1 cellular context compared by ENCODE assay signal in genomic region chr4:109052699-109053656, GRCh38.
TF ChIP-seq lines count a peak whose summit lies in the region.

No MANE protein-coding gene starts in this region.

TF ChIP-seq in WTC11, 78 proteins besides CTCF, POLR2A, EP300 and RAD21 (continued from another document):
- no peak for TF ChIP-seq PRDM15 (CRISPR knock-in tag; IDR thresholded peaks at IDR 0.05)
- no peak for TF ChIP-seq ESRRA (CRISPR knock-in tag; IDR thresholded peaks at IDR 0.05; ENCODE audit: borderline replicate concordance)
- no peak for TF ChIP-seq ATF2 (CRISPR knock-in tag; IDR thresholded peaks at IDR 0.05; ENCODE audit: borderline replicate concordance, low read depth)
- no peak for TF ChIP-seq ZNF263 (CRISPR knock-in tag; IDR thresholded peaks at IDR 0.05; ENCODE audit: low read depth)
- TF ChIP-seq ATF3 (CRISPR knock-in tag; conservative IDR thresholded peaks at IDR 0.05), result no peak
- TF ChIP-seq ZNF532 (CRISPR knock-in tag; IDR thresholded peaks at IDR 0.05; ENCODE audit: borderline replicate concordance), result no peak
- TF ChIP-seq ETV6 (CRISPR knock-in tag; IDR thresholded peaks at IDR 0.05), result no peak
- TF ChIP-seq E2F4 (CRISPR knock-in tag; IDR thresholded peaks at IDR 0.05; ENCODE audit: borderline replicate concordance, low read depth), result no peak
- TF ChIP-seq SP1 (CRISPR knock-in tag; conservative IDR thresholded peaks at IDR 0.05), result no peak
- no peak for TF ChIP-seq GTF2I (CRISPR knock-in tag; conservative IDR thresholded peaks at IDR 0.05)
- no peak for TF ChIP-seq RORB (CRISPR knock-in tag; IDR thresholded peaks at IDR 0.05)
- TF ChIP-seq PRRX2 (CRISPR knock-in tag; IDR thresholded peaks at IDR 0.05), result no peak
- no peak for TF ChIP-seq TEAD1 (CRISPR knock-in tag; IDR thresholded peaks at IDR 0.05)
- TF ChIP-seq ZNF671 (CRISPR knock-in tag; IDR thresholded peaks at IDR 0.05), result no peak
- no peak for TF ChIP-seq FOXP1 (CRISPR knock-in tag; IDR thresholded peaks at IDR 0.05; ENCODE audit: borderline replicate concordance)
- no peak for TF ChIP-seq SOX15 (CRISPR knock-in tag; IDR thresholded peaks at IDR 0.05)
TF ChIP-seq in WTC11: peak in this region for 0.
